In the genomic region with DNA sequence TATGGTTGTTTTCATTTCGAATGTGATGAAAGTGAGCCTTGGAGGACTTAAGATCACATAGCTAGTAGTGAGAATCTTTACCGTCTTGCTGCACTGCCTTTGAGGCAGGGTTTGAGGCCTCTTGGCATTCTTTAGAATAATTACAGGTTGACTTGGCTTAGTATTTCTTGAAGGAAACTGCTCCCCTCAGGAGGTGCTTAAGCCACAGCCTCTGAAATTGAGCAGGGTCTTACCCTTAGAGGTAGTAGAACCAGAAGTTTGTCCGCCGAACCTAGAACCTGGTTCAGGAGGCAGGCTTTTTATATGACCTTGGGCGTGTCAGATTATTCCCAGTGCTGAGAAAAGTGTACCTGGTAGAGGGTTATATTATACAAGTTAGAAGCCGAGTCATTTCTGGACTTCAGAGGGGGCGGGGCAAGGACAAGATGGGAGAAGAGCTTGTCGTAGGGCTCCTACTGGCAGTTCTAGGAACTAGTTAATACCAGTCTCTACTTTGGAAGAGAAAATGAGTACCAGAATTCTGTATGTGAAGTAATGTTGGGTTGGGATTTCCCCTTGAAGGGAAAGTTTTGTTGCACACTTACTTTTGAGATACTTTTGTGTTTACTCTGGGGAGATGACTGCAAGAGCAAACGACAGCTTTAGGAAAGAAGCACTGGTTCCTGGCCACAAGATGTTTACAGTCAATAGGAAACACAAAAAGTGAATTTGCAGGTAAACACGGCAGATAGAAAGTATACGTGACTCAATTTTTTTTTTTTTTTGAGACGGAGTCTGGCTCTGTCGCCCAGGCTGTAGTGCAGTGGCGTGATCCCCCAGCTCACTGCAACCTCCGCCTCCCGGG, we compare ENCODE assay signal across 8 cellular contexts. TPM values are rescaled to one million over a fixed set of nuclear protein-coding genes. Genes with fewer than 3 reads are reported as not detected.
DNase-seq lines count a peak whose midpoint lies in the region; ATAC-seq and TF ChIP-seq lines count a peak whose summit lies in the region.

No MANE protein-coding gene starts in this region.

- peaks cover 4% of the 10 kb centered on the region for H3K27me3 Mint-ChIP-seq in activated naive CD4-positive, alpha-beta T cell treated with anti-CD3 and anti-CD28 coated beads for 36 hours (ENCODE audit: low read depth)

- H3K27me3 ChIP-seq in BE2C (no peaks in the 10 kb centered on the region), RWPE2 (ENCODE audit: insufficient read depth, poor library complexity, severe bottlenecking) (no peaks in the 10 kb centered on the region), left ventricle myocardium inferior (ENCODE audit: low read depth) (peaks cover 4% of the 10 kb centered on the region), gastrocnemius medialis (no peaks in the 10 kb centered on the region)

- DNase-seq in BE2C (peak; percentile 58), RWPE2 (ENCODE audit: low spot score) (peak; percentile 71), left ventricle myocardium inferior (no peak), gastrocnemius medialis (peak in 1 of 2 donors; percentile 23), DMS79 (lab: John Stamatoyannopoulos, UW) (no peak)
- DNase-seq in activated naive CD4-positive, alpha-beta T cell treated with anti-CD3 and anti-CD28 coated beads for 36 hours: peak; percentile 93

- H3K27ac ChIP-seq in RWPE2 (ENCODE audit: poor library complexity, severe bottlenecking) (peak overlapping the region; percentile 78), left ventricle myocardium inferior (replicated peaks) (peak overlapping the region; percentile 96), gastrocnemius medialis (peak overlapping the region; percentile 92 to 99 (median 96))

- H3K4me3 Mint-ChIP-seq in activated naive CD4-positive, alpha-beta T cell treated with anti-CD3 and anti-CD28 coated beads for 36 hours: peak overlapping the region; percentile 83

- peaks cover 2% of the 10 kb centered on the region for H3K9me3 Mint-ChIP-seq in activated naive CD4-positive, alpha-beta T cell treated with anti-CD3 and anti-CD28 coated beads for 36 hours

- TF ChIP-seq CTCF in BE2C (IDR thresholded peaks at IDR 0.05; ENCODE audit: low read depth, low read length) (peak; percentile 42), RWPE2 (IDR thresholded peaks at IDR 0.05; ENCODE audit: poor library complexity, severe bottlenecking) (peak; percentile 32), left ventricle myocardium inferior (IDR thresholded peaks at IDR 0.05; ENCODE audit: borderline replicate concordance) (peak; percentile 21), gastrocnemius medialis (IDR thresholded peaks at IDR 0.05 in 4 of 5, conservative IDR thresholded peaks at IDR 0.05 in 1 of 5) (peak in 2 of 5 experiments; percentile 5 to 9)

- in situ Hi-C loops in gastrocnemius medialis (cut with MboI; ENCODE audit: low sequenced_read_pairs in 4 of 4): loop anchor here in 1 of 4 donors (25.0 kb wide), 1 partner anchor 898 kb away; the partner anchor contains the start of gene CMSS1

- H3K4me3 ChIP-seq in BE2C (ENCODE audit: low read depth, low read length) (peak overlapping the region; percentile 80), RWPE2 (ENCODE audit: severe bottlenecking) (peak overlapping the region; percentile 76), left ventricle myocardium inferior (peak overlapping the region; percentile 82), gastrocnemius medialis (peak overlapping the region; percentile 73 to 97 (median 86))

- no peak for TF ChIP-seq POLR2A in gastrocnemius medialis (IDR thresholded peaks at IDR 0.05)

- H3K36me3 ChIP-seq in BE2C: peaks cover 29% of the 10 kb centered on the region
- H3K36me3 ChIP-seq in RWPE2 (ENCODE audit: low read depth): peaks cover 50% of the 10 kb centered on the region
- peaks cover 21% of the 10 kb centered on the region for H3K36me3 ChIP-seq in left ventricle myocardium inferior
- H3K36me3 ChIP-seq in gastrocnemius medialis: no peaks in the 10 kb centered on the region

- CTCF ChIA-PET in activated naive CD4-positive, alpha-beta T cell treated with anti-CD3 and anti-CD28 coated beads for 36 hours (lab: Charles Lee): interaction anchor here (0.6 to 1.7 kb wide), 8 partner anchors 16 to 921 kb away, joined by 3 to 5 read pairs (median 4); no protein-coding TSS in a partner anchor

- peaks cover 34% of the 10 kb centered on the region for H3K36me3 Mint-ChIP-seq in activated naive CD4-positive, alpha-beta T cell treated with anti-CD3 and anti-CD28 coated beads for 36 hours (ENCODE audit: low read depth)

- intact Hi-C loops in activated naive CD4-positive, alpha-beta T cell treated with anti-CD3 and anti-CD28 coated beads for 36 hours (cut with micrococcal nuclease): loop anchor here (1.0 to 10.0 kb wide), 6 partner anchors 45 to 1014 kb away; partner anchors contain the start of genes CEP97, LNP1 and TOMM70
- intact Hi-C loops in left ventricle myocardium inferior (cut with micrococcal nuclease) (no loop called here), gastrocnemius medialis (cut with DNase I; ENCODE audit: low total_unique reads) (no loop called here)

- H3K9me3 ChIP-seq in BE2C (no peaks in the 10 kb centered on the region), RWPE2 (ENCODE audit: severe bottlenecking) (no peaks in the 10 kb centered on the region), left ventricle myocardium inferior (replicated peaks) (no peaks in the 10 kb centered on the region), gastrocnemius medialis (no peaks in the 10 kb centered on the region)

- H3K4me1 Mint-ChIP-seq in activated naive CD4-positive, alpha-beta T cell treated with anti-CD3 and anti-CD28 coated beads for 36 hours (ENCODE audit: low read depth): peaks cover 46% of the 10 kb centered on the region

- peak overlapping the region; percentile 88 for H3K27ac Mint-ChIP-seq in activated naive CD4-positive, alpha-beta T cell treated with anti-CD3 and anti-CD28 coated beads for 36 hours

- ATAC-seq in GM19025 (IDR thresholded peaks at IDR 0.05; ENCODE audit: low read depth, unreplicated experiment) (peak; percentile 29), HG03342 (IDR thresholded peaks at IDR 0.05; ENCODE audit: unreplicated experiment) (peak; percentile 54), RWPE2 (ENCODE audit: low read depth) (peak; percentile 56), gastrocnemius medialis (no peak)

- peaks cover 3% of the 10 kb centered on the region for H3K4me1 ChIP-seq in BE2C
- H3K4me1 ChIP-seq in RWPE2 (ENCODE audit: insufficient read depth, poor library complexity, severe bottlenecking): peaks cover 24% of the 10 kb centered on the region
- H3K4me1 ChIP-seq in left ventricle myocardium inferior: peaks cover 64% of the 10 kb centered on the region
- peaks cover 18 to 28% of the 10 kb centered on the region in 2 donors for H3K4me1 ChIP-seq in gastrocnemius medialis

RNA-seq across cellular contexts. Expression of gene TFG, which starts 1.3 kb away (rescaled TPM):
- 126 TPM for polyA plus RNA-seq in BE2C (2012; ENCODE audit: insufficient read depth, insufficient read length, low read depth)
- total RNA-seq in activated naive CD4-positive, alpha-beta T cell treated with anti-CD3 and anti-CD28 coated beads for 36 hours: 10 to 100 TPM; 45.6 to 46.0 TPM
- total RNA-seq in left ventricle myocardium inferior: 114 TPM
- total RNA-seq in gastrocnemius medialis: 10 to 100 TPM; 57.2 to 77.9 (median 67.3) TPM

Comparison
In these comparisons a context has a peak if more than half of its experiments do, and no peak if none do; other contexts are left out.
1. DNase-seq: peak in BE2C (single experiment), RWPE2 (single experiment) and activated naive CD4-positive, alpha-beta T cell treated with anti-CD3 and anti-CD28 coated beads for 36 hours (single experiment); none in left ventricle myocardium inferior (single experiment) and DMS79 (single experiment).
2. ATAC-seq: peak in GM19025 (single experiment), HG03342 (single experiment) and RWPE2 (single experiment); none in gastrocnemius medialis (0 of 2).
3. Peak in every context shown above with its lines, with median percentiles within 50 percentile points of each other: H3K4me3 ChIP-seq and H3K27ac ChIP-seq.